In genomic region chr3:195596648-195597628, GRCh38 we compare ENCODE assay signal across 32 cellular contexts. TPM values are rescaled to one million over a fixed set of nuclear protein-coding genes. Genes with fewer than 3 reads are reported as not detected.
DNase-seq lines count a peak whose midpoint lies in the region; ATAC-seq lines count a peak whose summit lies in the region.
"Had no signal": no experiment of that assay in that cellular context is flagged by ENCODE, and none has a peak within 500 bp of the region (broad histone marks: within the 10 kb centered on the region; RNA-seq: fewer than 3 reads in every experiment).

No MANE protein-coding gene starts in this region.

- H3K4me2 ChIP-seq in BLaER1 (peak overlapping the region; percentile 74), Karpas-422 (ENCODE audit: low read depth, low read length, poor library complexity, severe bottlenecking) (no peak overlapping the region)

- peak overlapping the region; percentile 24; the same call in 1 of the 2 replicates for H3K27ac ChIP-seq in BLaER1
- H3K27ac ChIP-seq in Karpas-422 (ENCODE audit: low read length): no peak overlapping the region
- H3K27ac ChIP-seq: GM23248, Peyer's patch, prostate gland, WERI-Rb-1 had no signal

- H3K27me3 ChIP-seq in BLaER1: no peaks in the 10 kb centered on the region
- no peaks in the 10 kb centered on the region for H3K27me3 ChIP-seq in Karpas-422 (ENCODE audit: low read length)
- H3K27me3 ChIP-seq: Peyer's patch had no signal

- H3K4me3 ChIP-seq in BLaER1 (no peak overlapping the region), Karpas-422 (ENCODE audit: low read length) (no peak overlapping the region)
- H3K4me3 ChIP-seq: GM23248, Peyer's patch, prostate gland had no signal

- ATAC-seq in HG03175 (IDR thresholded peaks at IDR 0.05; ENCODE audit: unreplicated experiment): no peak
- no peak for ATAC-seq in HG02885 (IDR thresholded peaks at IDR 0.05; ENCODE audit: poor library complexity, unreplicated experiment)
- ATAC-seq: naive thymus-derived CD8-positive, alpha-beta T cell; stimulated activated memory B cell treated with anti-CD40 and anti-IgM and Interleukin-4, amounts not matched to agents 10 μg/mL and 1 μg/mL and 100 μg/mL, for 72 hours had no signal

- H2AFZ ChIP-seq in Karpas-422 (ENCODE audit: low read length): no peak overlapping the region
- H2AFZ ChIP-seq: GM23248 had no signal

- no peaks in the 10 kb centered on the region for H3K79me2 ChIP-seq in Karpas-422 (ENCODE audit: low read length)

- H3K9me3 ChIP-seq in BLaER1: peaks cover 36% of the 10 kb centered on the region
- no peaks in the 10 kb centered on the region for H3K9me3 ChIP-seq in Karpas-422 (ENCODE audit: low read length)
- H3K9me3 ChIP-seq: Peyer's patch, prostate gland had no signal

- DNase-seq in Karpas-422 (peak; percentile 37), brain pericyte (ENCODE audit: low read depth, low spot score) (peak; percentile 27), myocyte (ENCODE audit: low read depth) (peak; percentile 13), NCI-H2196 (lab: John Stamatoyannopoulos, UW; ENCODE audit: unreplicated experiment) (no peak)
- DNase-seq in NK-92 treated with Interleukin-12 subunit alpha and Interleukin-12 subunit beta, amount 100 ng/mL, for 24 hours (lab: John Stamatoyannopoulos, UW): no peak
- DNase-seq: activated CD4-positive, alpha-beta T cell treated with anti-CD3 and anti-CD28 coated beads for 48 hours; activated effector memory CD4-positive, alpha-beta T cell treated with anti-CD3 and anti-CD28 coated beads, Interleukin-2, amount 50 U/mL, for 16 hours; activated naive CD8-positive, alpha-beta T cell treated with anti-CD3 and anti-CD28 coated beads for 36 hours; activated T-cell treated with anti-CD3 and anti-CD28 coated beads, Interleukin-2, amount 50 U/mL, for 1 hour; anterior cingulate cortex; caudate nucleus; cortex of kidney; effector memory CD4-positive, alpha-beta T cell; erythroblast; GM23248; islet precursor cell; naive thymus-derived CD8-positive, alpha-beta T cell; NCI-H1092; NCI-H1694 treated with DMSO at 0.1 percent for 48 hours; NCI-H2171; NCI-H524; occipital lobe; T1000; WERI-Rb-1 had no signal

- H3K36me3 ChIP-seq in BLaER1 (no peaks in the 10 kb centered on the region), Karpas-422 (ENCODE audit: insufficient read depth, low read length) (no peaks in the 10 kb centered on the region)
- H3K36me3 ChIP-seq: Peyer's patch, prostate gland, WERI-Rb-1 had no signal

- H3K9ac ChIP-seq in BLaER1 (no peak overlapping the region), Karpas-422 (ENCODE audit: low read length) (no peak overlapping the region)
- H3K9ac ChIP-seq: GM23248 had no signal

- peaks cover 33% of the 10 kb centered on the region for H3K4me1 ChIP-seq in BLaER1
- H3K4me1 ChIP-seq in Karpas-422 (ENCODE audit: low read length): peaks cover 9% of the 10 kb centered on the region
- H3K4me1 ChIP-seq: Peyer's patch, prostate gland had no signal

- H4K20me1 ChIP-seq in BLaER1: no peaks in the 10 kb centered on the region
- no peaks in the 10 kb centered on the region for H4K20me1 ChIP-seq in Karpas-422 (ENCODE audit: insufficient read depth, low read depth, low read length)

- no peaks in the 10 kb centered on the region for H3K9me2 ChIP-seq in Karpas-422 (replicated peaks; ENCODE audit: insufficient read depth, low read length)

RNA-seq across cellular contexts. Expression of gene APOD, which starts 13.2 kb away (rescaled TPM):
- total RNA-seq in Karpas-422 (2014; rRNA removed; shearing (Covaris generic); ENCODE audit: low replicate concordance): 0.18 TPM in 1 of 2 replicates, not detected in the other
- total RNA-seq in myocyte: 3.6 and 5.5 TPM in 2 replicates
- 6.6 TPM for polyA plus RNA-seq in myocyte (2012)
- total RNA-seq: activated CD8-positive, alpha-beta memory T cell treated with anti-CD3 and anti-CD28 coated beads for 36 hours; activated naive CD8-positive, alpha-beta T cell treated with anti-CD3 and anti-CD28 coated beads for 36 hours; naive thymus-derived CD8-positive, alpha-beta T cell had no signal
- polyA plus RNA-seq: IgD-negative memory B cell; naive thymus-derived CD8-positive, alpha-beta T cell had no signal

RNA-seq across cellular contexts. Expression of gene PPP1R2, which starts 53.8 kb away (rescaled TPM):
- total RNA-seq in Karpas-422 (2014; rRNA removed; shearing (Covaris generic); ENCODE audit: low replicate concordance): 236 and 248 TPM in 2 replicates
- 39.9 and 82.2 TPM in 2 replicates for total RNA-seq in myocyte
- polyA plus RNA-seq in myocyte (2012): 20.5 TPM

Comparison
In these comparisons a context has a peak if more than half of its experiments do, and no peak if none do; other contexts are left out.
1. DNase-seq: peak in Karpas-422 (single experiment), brain pericyte (single experiment) and myocyte (single experiment); none in NK-92 treated with Interleukin-12 subunit alpha and Interleukin-12 subunit beta, amount 100 ng/mL, for 24 hours (single experiment) and NCI-H2196 (single experiment).